In the genomic region with DNA sequence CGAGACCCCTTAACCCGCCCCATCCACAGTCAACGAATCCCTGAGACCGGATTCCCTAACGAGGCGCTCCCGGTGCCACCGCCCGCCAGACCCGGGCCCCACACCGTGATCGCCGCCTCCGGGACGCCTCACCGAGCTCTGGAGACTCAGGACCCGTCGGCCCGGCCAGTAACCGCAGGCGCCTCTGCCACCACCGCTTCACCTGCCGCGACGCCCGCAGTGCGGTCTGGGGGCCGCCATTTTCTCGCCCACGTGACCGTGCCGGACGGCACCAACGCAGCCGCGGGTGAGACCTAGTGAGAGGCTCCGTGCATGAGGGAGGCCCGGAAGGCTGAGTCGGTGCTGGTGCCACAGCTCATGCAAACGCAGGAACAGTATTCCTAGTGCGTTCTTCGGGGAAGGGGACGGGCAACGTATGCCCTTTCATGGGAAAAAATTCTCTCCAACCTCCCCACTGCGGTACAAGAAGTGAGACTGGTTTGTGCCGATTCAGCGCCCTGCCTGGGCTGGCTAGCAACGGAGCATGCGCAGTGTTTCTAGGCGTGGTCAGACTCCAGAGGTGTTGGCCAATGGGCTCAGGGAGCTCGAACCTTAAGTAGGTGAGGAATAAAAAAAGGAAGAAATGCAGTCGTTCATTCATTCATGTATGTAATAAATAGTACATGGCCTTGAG, we compare ENCODE assay signal across 8 cellular contexts. TPM values are rescaled to one million over a fixed set of nuclear protein-coding genes. Genes with fewer than 3 reads are reported as not detected.
A peak's percentile ranks its signal among the peaks of the same experiment; 100 is the strongest.
DNase-seq lines count a peak whose midpoint lies in the region; ATAC-seq, FAIRE-seq and TF ChIP-seq lines count a peak whose summit lies in the region.

A gene with protein sequence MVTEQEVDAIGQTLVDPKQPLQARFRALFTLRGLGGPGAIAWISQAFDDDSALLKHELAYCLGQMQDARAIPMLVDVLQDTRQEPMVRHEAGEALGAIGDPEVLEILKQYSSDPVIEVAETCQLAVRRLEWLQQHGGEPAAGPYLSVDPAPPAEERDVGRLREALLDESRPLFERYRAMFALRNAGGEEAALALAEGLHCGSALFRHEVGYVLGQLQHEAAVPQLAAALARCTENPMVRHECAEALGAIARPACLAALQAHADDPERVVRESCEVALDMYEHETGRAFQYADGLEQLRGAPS (minus strand): TSS at position 246 of the 673 bp plus-strand sequence. CDS start 3,860 bp downstream, outside the sequence.

- peaks cover 12% of the 10 kb centered on the region for H3K4me1 Mint-ChIP-seq in astrocyte (ENCODE audit: low read depth, unreplicated experiment)

- ATAC-seq in GM18502 (IDR thresholded peaks at IDR 0.05; ENCODE audit: poor library complexity, unreplicated experiment) (peak; percentile 84), HG02970 (IDR thresholded peaks at IDR 0.05; ENCODE audit: low FRiP score, unreplicated experiment) (peak; percentile 81)

- H3K4me2 ChIP-seq in astrocyte (ENCODE audit: low read length) = peak within 1 kb of the TSS; percentile 97

- DNase-seq in NCI-H2029 (lab: John Stamatoyannopoulos, UW) (peak; percentile 95), T-helper 22 cell (ENCODE audit: low read depth) (peak; percentile 87), astrocyte (ENCODE audit: low read depth) (peak; percentile 89), hepatic stellate cell (ENCODE audit: low spot score) (peak; percentile 100), cortex of kidney (lab: John Stamatoyannopoulos, UW) (no peak)

- no peak for TF ChIP-seq CTCF in astrocyte (IDR thresholded peaks at IDR 0.05; ENCODE audit: insufficient read depth, low read depth, low read length)

- peaks cover 8% of the 10 kb centered on the region for H3K4me1 ChIP-seq in astrocyte (ENCODE audit: insufficient read depth, low read length)
- H3K4me1 ChIP-seq in rectal smooth muscle tissue (ENCODE audit: control insufficient read depth, insufficient read depth, low read length) = peaks cover 6% of the 10 kb centered on the region

- H3K4me3 ChIP-seq in astrocyte (ENCODE audit: insufficient read depth, low read depth, low read length) = peak within 1 kb of the TSS; percentile 94
- peak within 1 kb of the TSS; percentile 91 for H3K4me3 ChIP-seq in rectal smooth muscle tissue (ENCODE audit: low read length)

- H3K27me3 Mint-ChIP-seq in astrocyte (ENCODE audit: low read depth, unreplicated experiment) = no peaks in the 10 kb centered on the region

- H2AFZ ChIP-seq in astrocyte (ENCODE audit: low read depth, low read length) = peak within 1 kb of the TSS; percentile 100

- H3K9ac ChIP-seq in astrocyte (ENCODE audit: low read length) (peak within 1 kb of the TSS; percentile 98), rectal smooth muscle tissue (ENCODE audit: low read length) (peak within 1 kb of the TSS; percentile 88)

- H3K27ac Mint-ChIP-seq in astrocyte (ENCODE audit: unreplicated experiment) = peak within 1 kb of the TSS; percentile 97

- H3K79me2 ChIP-seq in astrocyte (ENCODE audit: insufficient read depth, low read length) = peaks cover 38% of the 10 kb centered on the region

- H3K9me3 ChIP-seq in astrocyte (ENCODE audit: insufficient read depth, low read depth, low read length) = no peaks in the 10 kb centered on the region

- peaks cover 4% of the 10 kb centered on the region for H3K36me3 Mint-ChIP-seq in astrocyte (ENCODE audit: low read depth, unreplicated experiment)

- no peaks in the 10 kb centered on the region for H3K36me3 ChIP-seq in astrocyte (ENCODE audit: insufficient read depth, low read length)
- H3K36me3 ChIP-seq in rectal smooth muscle tissue (ENCODE audit: control insufficient read depth, insufficient read depth, low read length) = no peaks in the 10 kb centered on the region

- peak; percentile 73 for FAIRE-seq in astrocyte (lab: Jason Lieb, UNC)

- H3K4me3 Mint-ChIP-seq in astrocyte (ENCODE audit: unreplicated experiment) = peak within 1 kb of the TSS; percentile 94

- H3K9me3 Mint-ChIP-seq in astrocyte (ENCODE audit: unreplicated experiment) = peaks cover 2% of the 10 kb centered on the region

- H3K27ac ChIP-seq in astrocyte (ENCODE audit: low read depth, low read length) (peak within 1 kb of the TSS; percentile 98), rectal smooth muscle tissue (ENCODE audit: low read depth, low read length) (peak within 1 kb of the TSS; percentile 96)

- H3K27me3 ChIP-seq in astrocyte (ENCODE audit: insufficient read depth, low read length) (no peaks in the 10 kb centered on the region), rectal smooth muscle tissue (ENCODE audit: control insufficient read depth, insufficient read depth, low read length) (no peaks in the 10 kb centered on the region)

- peaks cover 3% of the 10 kb centered on the region for H4K20me1 ChIP-seq in astrocyte (ENCODE audit: insufficient read depth, low read length)

RNA-seq across cellular contexts. Expression of the gene that starts here (rescaled TPM):
- 14.5 and 16.2 TPM in 2 replicates for total RNA-seq in astrocyte
